29 cellular contexts compared by ENCODE assay signal in the genomic region with DNA sequence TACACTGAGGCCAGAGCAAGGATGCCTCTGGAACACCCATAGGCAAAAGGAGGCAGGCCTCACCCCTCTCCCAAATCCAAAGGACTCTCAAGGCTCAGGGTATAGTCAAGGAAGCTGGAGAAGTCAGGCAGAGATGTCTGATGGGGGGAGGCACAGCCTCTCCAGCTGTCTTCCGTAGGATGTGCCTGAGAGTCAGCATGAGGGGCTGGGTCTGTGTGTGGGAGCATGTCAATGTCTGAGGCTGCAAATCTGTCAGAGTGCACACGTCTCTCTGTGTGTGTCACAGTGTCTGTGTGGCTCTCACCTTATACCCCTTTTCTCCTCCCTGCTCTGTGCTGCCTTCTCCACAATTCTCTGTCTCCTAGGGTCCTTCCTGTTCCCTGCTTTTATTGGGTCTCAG. TPM values are rescaled to one million over a fixed set of nuclear protein-coding genes. Genes with fewer than 3 reads are reported as not detected.
"Had no signal": no experiment of that assay in that cellular context is flagged by ENCODE, and none has a peak within 500 bp of the region (broad histone marks: within the 10 kb centered on the region; RNA-seq: fewer than 3 reads in every experiment).

No MANE protein-coding gene starts in this region.

- H3K4me3 ChIP-seq: esophagus muscularis mucosa, gastroesophageal sphincter, lung, smooth muscle cell, suprapubic skin, thyroid gland had no signal

- H3K4me3 Mint-ChIP-seq: dendritic cell treated with granulocyte-macrophage colony-stimulating factor and Interleukin-4, amounts not matched to agents 40 ng/mL and 50 ng/mL, for 4 days; effector memory CD8-positive, alpha-beta T cell; immature natural killer cell; naive B cell; nephron progenitor cell; stimulated activated effector memory CD8-positive, alpha-beta T cell treated with anti-CD3 and anti-CD28 coated beads, Interleukin-12 subunit alpha, Interleukin-12 subunit beta, amount 100 ng/mL, for 72 hours; type B pancreatic cell had no signal

- H3K9me3 ChIP-seq: esophagus muscularis mucosa, gastroesophageal sphincter, neutrophil, suprapubic skin, thyroid gland had no signal

- FAIRE-seq: colon, keratinocyte, urothelium cell line had no signal

- DNase-seq: effector memory CD8-positive, alpha-beta T cell; glutamatergic neuron; immature natural killer cell; left ventricle myocardium superior; mesenchymal stem cell; midbrain; naive B cell; nephron progenitor cell; posterior cingulate gyrus; right cardiac atrium; stimulated activated CD4-positive, alpha-beta T cell treated with anti-CD3 and anti-CD28 coated beads, Interleukin-4, amount 100 ng/mL, for 1 hour; stimulated activated CD8-positive, alpha-beta memory T cell treated with anti-CD3 and anti-CD28 coated beads, Interleukin-4, amount 100 ng/mL, for 48 hours; stimulated activated naive CD8-positive, alpha-beta T cell treated with anti-CD3 and anti-CD28 coated beads, Interleukin-15, Interleukin-2, amounts not matched to agents 100 U/mL and 50 U/mL, for 24 hours; thyroid gland had no signal

- H3K27ac ChIP-seq: epithelial cell of prostate, esophagus muscularis mucosa, gastroesophageal sphincter, neutrophil, suprapubic skin, thyroid gland had no signal

- H3K27ac Mint-ChIP-seq: dendritic cell treated with granulocyte-macrophage colony-stimulating factor and Interleukin-4, amounts not matched to agents 40 ng/mL and 50 ng/mL, for 4 days; effector memory CD8-positive, alpha-beta T cell; immature natural killer cell; naive B cell; nephron progenitor cell; stimulated activated effector memory CD8-positive, alpha-beta T cell treated with anti-CD3 and anti-CD28 coated beads, Interleukin-12 subunit alpha, Interleukin-12 subunit beta, amount 100 ng/mL, for 72 hours; type B pancreatic cell had no signal

- H3K9me3 Mint-ChIP-seq: dendritic cell treated with granulocyte-macrophage colony-stimulating factor and Interleukin-4, amounts not matched to agents 40 ng/mL and 50 ng/mL, for 4 days; effector memory CD8-positive, alpha-beta T cell; stimulated activated effector memory CD8-positive, alpha-beta T cell treated with anti-CD3 and anti-CD28 coated beads, Interleukin-12 subunit alpha, Interleukin-12 subunit beta, amount 100 ng/mL, for 72 hours; type B pancreatic cell had no signal

- H3K4me2 ChIP-seq: smooth muscle cell had no signal

- H3K36me3 ChIP-seq: esophagus muscularis mucosa, gastroesophageal sphincter, neutrophil, suprapubic skin, thyroid gland had no signal

- ATAC-seq: effector memory CD8-positive, alpha-beta T cell; gastroesophageal sphincter; left ventricle myocardium superior; right cardiac atrium; stimulated activated effector memory CD8-positive, alpha-beta T cell treated with anti-CD3 and anti-CD28 coated beads, Interleukin-12 subunit alpha, Interleukin-12 subunit beta, amount 100 ng/mL, for 72 hours; stimulated activated naive CD8-positive, alpha-beta T cell treated with anti-CD3 and anti-CD28 coated beads, Interleukin-15, Interleukin-2, amounts not matched to agents 100 U/mL and 50 U/mL, for 24 hours had no signal

- H3K36me3 Mint-ChIP-seq: stimulated activated effector memory CD8-positive, alpha-beta T cell treated with anti-CD3 and anti-CD28 coated beads, Interleukin-12 subunit alpha, Interleukin-12 subunit beta, amount 100 ng/mL, for 72 hours; type B pancreatic cell had no signal

RNA-seq across cellular contexts. Expression of a gene that starts 4.0 kb away (rescaled TPM):
- total RNA-seq: fibroblast of villous mesenchyme, osteocyte had no signal
- polyA plus RNA-seq: keratinocyte, smooth muscle cell had no signal

RNA-seq across cellular contexts. Expression of a gene that starts 15.3 kb away (rescaled TPM):
- total RNA-seq: fibroblast of villous mesenchyme, lung, osteocyte, smooth muscle cell, suprapubic skin had no signal
- polyA plus RNA-seq: immature natural killer cell, keratinocyte, lung, smooth muscle cell had no signal

RNA-seq across cellular contexts. Expression of a gene that starts 47.8 kb away (rescaled TPM):
- polyA plus RNA-seq: immature natural killer cell, keratinocyte had no signal
